1 cellular context compared by ENCODE assay signal in the genomic region with DNA sequence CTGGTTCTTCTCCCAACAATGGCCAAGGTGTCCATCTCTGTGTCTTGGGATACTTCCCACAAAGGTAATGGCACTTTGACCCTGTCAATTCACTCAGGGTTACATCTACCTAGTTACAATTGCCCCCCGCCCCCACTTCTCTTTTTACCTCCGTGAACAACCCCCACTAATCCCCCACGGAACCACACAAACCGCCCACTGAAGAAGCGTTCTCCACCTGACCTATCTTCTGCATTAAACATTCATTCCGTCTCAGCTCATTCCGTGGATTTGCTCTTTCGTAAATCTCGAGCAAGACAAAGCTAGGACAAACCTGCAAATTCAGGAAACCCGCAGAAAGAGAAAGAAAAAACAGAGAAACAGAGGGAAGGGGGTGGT.
TF ChIP-seq lines count a peak whose summit lies in the region.

No MANE protein-coding gene starts in this region.

TF ChIP-seq in K562, 482 proteins besides CTCF, POLR2A, EP300 and RAD21:
- TF ChIP-seq, protein P1, sequence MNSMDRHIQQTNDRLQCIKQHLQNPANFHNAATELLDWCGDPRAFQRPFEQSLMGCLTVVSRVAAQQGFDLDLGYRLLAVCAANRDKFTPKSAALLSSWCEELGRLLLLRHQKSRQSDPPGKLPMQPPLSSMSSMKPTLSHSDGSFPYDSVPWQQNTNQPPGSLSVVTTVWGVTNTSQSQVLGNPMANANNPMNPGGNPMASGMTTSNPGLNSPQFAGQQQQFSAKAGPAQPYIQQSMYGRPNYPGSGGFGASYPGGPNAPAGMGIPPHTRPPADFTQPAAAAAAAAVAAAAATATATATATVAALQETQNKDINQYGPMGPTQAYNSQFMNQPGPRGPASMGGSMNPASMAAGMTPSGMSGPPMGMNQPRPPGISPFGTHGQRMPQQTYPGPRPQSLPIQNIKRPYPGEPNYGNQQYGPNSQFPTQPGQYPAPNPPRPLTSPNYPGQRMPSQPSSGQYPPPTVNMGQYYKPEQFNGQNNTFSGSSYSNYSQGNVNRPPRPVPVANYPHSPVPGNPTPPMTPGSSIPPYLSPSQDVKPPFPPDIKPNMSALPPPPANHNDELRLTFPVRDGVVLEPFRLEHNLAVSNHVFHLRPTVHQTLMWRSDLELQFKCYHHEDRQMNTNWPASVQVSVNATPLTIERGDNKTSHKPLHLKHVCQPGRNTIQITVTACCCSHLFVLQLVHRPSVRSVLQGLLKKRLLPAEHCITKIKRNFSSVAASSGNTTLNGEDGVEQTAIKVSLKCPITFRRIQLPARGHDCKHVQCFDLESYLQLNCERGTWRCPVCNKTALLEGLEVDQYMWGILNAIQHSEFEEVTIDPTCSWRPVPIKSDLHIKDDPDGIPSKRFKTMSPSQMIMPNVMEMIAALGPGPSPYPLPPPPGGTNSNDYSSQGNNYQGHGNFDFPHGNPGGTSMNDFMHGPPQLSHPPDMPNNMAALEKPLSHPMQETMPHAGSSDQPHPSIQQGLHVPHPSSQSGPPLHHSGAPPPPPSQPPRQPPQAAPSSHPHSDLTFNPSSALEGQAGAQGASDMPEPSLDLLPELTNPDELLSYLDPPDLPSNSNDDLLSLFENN (IDR thresholded peaks at IDR 0.05; ENCODE audit: low read depth in 2 of 2, low read length in 2 of 2), result no peak
- TF ChIP-seq TEAD1 (CRISPR knock-in tag; IDR thresholded peaks at IDR 0.05), result peak in 1 of 2 experiments; percentile 19; a peak in 1 of 4 replicates
- no peak for TF ChIP-seq BCL6 (CRISPR knock-in tag; IDR thresholded peaks at IDR 0.05)
- 0 out of 2 replicates have a peak, but pooled peaks have one; percentile 16 for TF ChIP-seq NR2C1 (IDR thresholded peaks at IDR 0.05)
- TF ChIP-seq NR2C1 (tag; IDR thresholded peaks at IDR 0.05), result no peak
- TF ChIP-seq TAF9B (IDR thresholded peaks at IDR 0.05; ENCODE audit: partially characterized antibody), result no peak
- no peak for TF ChIP-seq CCAR2 (IDR thresholded peaks at IDR 0.05; ENCODE audit: low read depth, low read length)
